ENCODE assay signal across 8 cellular contexts in genomic region chr6:53794720-53795253, GRCh38. TPM values are rescaled to one million over a fixed set of nuclear protein-coding genes. Genes with fewer than 3 reads are reported as not detected.
DNase-seq lines count a peak whose midpoint lies in the region; ATAC-seq and TF ChIP-seq lines count a peak whose summit lies in the region.

Gene LRRC1 (plus strand): TSS chr6:53795005. CDS start chr6:53795257, 252 bp downstream.

- DNase-seq in AG09319 (ENCODE audit: extremely low read depth, low read depth) (peak; percentile 61), NCI-H226 (peak; percentile 86), coronary artery (ENCODE audit: low spot score) (peak; percentile 91), left lobe of liver (ENCODE audit: low spot score) (peak; percentile 88)
- peak; percentile 85 to 86 for DNase-seq in activated CD4-positive, alpha-beta T cell treated with anti-CD3 and anti-CD28 coated beads for 4 hours
- peak; percentile 83 to 89 for DNase-seq in stimulated activated CD4-positive, alpha-beta T cell treated with anti-CD3 and anti-CD28 coated beads, Interleukin-2, amount 100 ng/mL, for 24 hours

- ATAC-seq in GM18873 (IDR thresholded peaks at IDR 0.05; ENCODE audit: low FRiP score, unreplicated experiment): peak; percentile 42
- ATAC-seq in HG03108 (IDR thresholded peaks at IDR 0.05; ENCODE audit: unreplicated experiment): peak; percentile 54
- ATAC-seq in left lobe of liver: peak; percentile 92

- H3K4me3 ChIP-seq in coronary artery: peak within 1 kb of the TSS; percentile 91

- no peak for TF ChIP-seq CTCF in AG09319 (IDR thresholded peaks at IDR 0.05; ENCODE audit: low read depth, low read length)
- TF ChIP-seq CTCF in coronary artery (IDR thresholded peaks at IDR 0.05): no peak

- H3K27ac ChIP-seq in coronary artery: peak within 1 kb of the TSS; percentile 79 to 87

RNA-seq across cellular contexts. Expression of gene LRRC1, which starts in this region (rescaled TPM):
- total RNA-seq in left lobe of liver: 1.0 TPM

Comparison
In these comparisons a context has a peak if more than half of its experiments do, and no peak if none do; other contexts are left out.
1. Peak in every context shown above with its lines: DNase-seq, ATAC-seq, H3K4me3 ChIP-seq and H3K27ac ChIP-seq.
2. ATAC-seq: peak in every context shown above with its lines; median percentile 92 in left lobe of liver; 54 in HG03108; 42 in GM18873.